Comparison of ENCODE assay signal across 9 cellular contexts in the genomic region with DNA sequence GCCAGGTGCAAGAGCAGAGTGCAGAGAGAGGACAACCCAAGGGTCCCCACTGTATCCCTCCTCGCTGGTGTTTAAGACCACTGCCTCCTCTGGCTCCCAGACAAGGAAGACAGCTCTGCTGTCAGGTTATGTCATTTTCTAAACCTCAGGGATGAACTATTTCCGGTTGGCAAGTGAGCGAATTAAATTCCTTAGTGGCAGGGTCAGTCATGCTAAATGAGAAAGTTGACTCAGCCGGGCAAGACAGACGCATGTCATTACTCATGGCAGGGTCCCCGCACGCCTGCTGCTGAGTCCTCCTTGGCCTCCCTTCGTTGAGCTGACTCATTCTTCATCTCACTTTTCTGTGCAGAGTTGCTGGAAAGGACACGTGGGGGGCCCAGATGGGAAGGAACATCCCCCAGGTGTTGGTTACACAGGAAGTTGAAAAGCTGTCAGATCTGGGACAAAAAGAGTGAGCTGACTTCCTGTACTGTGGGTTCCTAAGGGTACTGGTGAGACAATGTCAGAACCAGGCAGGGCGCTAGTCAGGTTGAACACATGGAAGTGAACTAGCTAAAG. TPM values are rescaled to one million over a fixed set of nuclear protein-coding genes. Genes with fewer than 3 reads are reported as not detected.
DNase-seq lines count a peak whose midpoint lies in the region; ATAC-seq and TF ChIP-seq lines count a peak whose summit lies in the region.
"Had no signal": no experiment of that assay in that cellular context is flagged by ENCODE, and none has a peak within 500 bp of the region (broad histone marks: within the 10 kb centered on the region; RNA-seq: fewer than 3 reads in every experiment).

No MANE protein-coding gene starts in this region.

- TF ChIP-seq CTCF in PC-3 (conservative IDR thresholded peaks at IDR 0.05; ENCODE audit: low read depth, low read length) (no peak), stomach (IDR thresholded peaks at IDR 0.05) (no peak), dorsolateral prefrontal cortex (IDR thresholded peaks at IDR 0.05 in 54 of 56, conservative IDR thresholded peaks at IDR 0.05 in 2 of 56; ENCODE audit: low read depth in 1 of 56, partially characterized antibody in 56 of 56) (no peak)

- peak; percentile 82 for ATAC-seq in GM19395 (IDR thresholded peaks at IDR 0.05; ENCODE audit: unreplicated experiment)
- ATAC-seq in PC-3: peak; percentile 98
- ATAC-seq in naive thymus-derived CD4-positive, alpha-beta T cell: peak; percentile 78

- peak overlapping the region; percentile 67 for H3K27ac ChIP-seq in PC-3 (ENCODE audit: low read length)
- no peak overlapping the region for H3K27ac ChIP-seq in naive thymus-derived CD4-positive, alpha-beta T cell (ENCODE audit: low read depth, low read length)
- H3K27ac ChIP-seq in stomach: no peak overlapping the region
- no peak overlapping the region for H3K27ac ChIP-seq in dorsolateral prefrontal cortex
- H3K27ac ChIP-seq: neutrophil had no signal

- peaks cover 0 to 25% (median 6%) of the 10 kb centered on the region in 11 donors for H3K9me3 Mint-ChIP-seq in naive thymus-derived CD4-positive, alpha-beta T cell

- BruUV-seq in PC-3 (replicated peaks; lab: Mats Ljungman, UMichigan): no TSS peak

- H2AFZ ChIP-seq in PC-3 (ENCODE audit: low read length): peak overlapping the region; percentile 57; the same call in 1 of the 2 replicates

- TF ChIP-seq POLR2A in stomach (IDR thresholded peaks at IDR 0.05): no peak

- no peaks in the 10 kb centered on the region for H3K27me3 Mint-ChIP-seq in naive thymus-derived CD4-positive, alpha-beta T cell

- peak overlapping the region; percentile 38 to 94 (median 77) for H3K27ac Mint-ChIP-seq in naive thymus-derived CD4-positive, alpha-beta T cell

- CTCF ChIA-PET in PC-3 (lab: Charles Lee): no interaction called here
- CTCF ChIA-PET in naive thymus-derived CD4-positive, alpha-beta T cell (lab: Charles Lee): interaction anchor here (1.1 to 2.0 kb wide), 3 partner anchors 21 to 31 kb away, joined by 3 to 5 read pairs (median 3); no protein-coding TSS in a partner anchor

- H3K36me3 Mint-ChIP-seq in naive thymus-derived CD4-positive, alpha-beta T cell: peaks cover 0 to 17% (median 8%) of the 10 kb centered on the region in 5 donors

- no peaks in the 10 kb centered on the region for H3K27me3 ChIP-seq in PC-3 (ENCODE audit: low read length)
- no peaks in the 10 kb centered on the region for H3K27me3 ChIP-seq in naive thymus-derived CD4-positive, alpha-beta T cell (ENCODE audit: control insufficient read depth in 2 of 2, insufficient read depth in 2 of 2, low read length in 2 of 2)
- no peaks in the 10 kb centered on the region for H3K27me3 ChIP-seq in stomach
- H3K27me3 ChIP-seq in dorsolateral prefrontal cortex: peaks cover 0 to 6% (median 0%) of the 10 kb centered on the region in 45 donors
- H3K27me3 ChIP-seq: neutrophil had no signal

- TF ChIP-seq EP300 in stomach (IDR thresholded peaks at IDR 0.05): no peak

- intact Hi-C loops in PC-3 (cut with micrococcal nuclease) (no loop called here), stomach (cut with DNase I; ENCODE audit: low total_unique reads) (no loop called here), dorsolateral prefrontal cortex (cut with DNase I) (no loop called here)
- intact Hi-C loops in naive thymus-derived CD4-positive, alpha-beta T cell (cut with micrococcal nuclease): loop anchor here (1.0 kb wide), 2 partner anchors 20 to 23 kb away; no protein-coding TSS in a partner anchor

- H3K36me3 ChIP-seq in PC-3 (ENCODE audit: low read depth, low read length) (no peaks in the 10 kb centered on the region), stomach (no peaks in the 10 kb centered on the region)
- no peaks in the 10 kb centered on the region for H3K36me3 ChIP-seq in naive thymus-derived CD4-positive, alpha-beta T cell (ENCODE audit: control insufficient read depth in 2 of 3, insufficient read depth in 3 of 3, low read length in 3 of 3)
- H3K36me3 ChIP-seq: neutrophil had no signal

- H3K4me1 Mint-ChIP-seq in naive thymus-derived CD4-positive, alpha-beta T cell: peaks cover 24 to 74% (median 48%) of the 10 kb centered on the region in 7 donors

- DNase-seq in PC-3: peak; percentile 81
- DNase-seq in activated gamma-delta T cell (lab: John Stamatoyannopoulos, UW): peak; percentile 10
- peak; percentile 11 to 63 (median 54) for DNase-seq in naive thymus-derived CD4-positive, alpha-beta T cell
- DNase-seq in stomach: no peak
- no peak for DNase-seq in AML-193 (lab: John Stamatoyannopoulos, UW)
- DNase-seq in COLO829 (ENCODE audit: low spot score): no peak
- no peak for DNase-seq in dorsolateral prefrontal cortex

- H3K4me3 ChIP-seq in PC-3 (ENCODE audit: low read length): no peak overlapping the region
- H3K4me3 ChIP-seq in naive thymus-derived CD4-positive, alpha-beta T cell (ENCODE audit: low read length): peak overlapping the region; percentile 2
- H3K4me3 ChIP-seq in stomach: no peak overlapping the region
- no peak overlapping the region for H3K4me3 ChIP-seq in dorsolateral prefrontal cortex

- 60 to 78% (median 64%) methylated on average over 10 of the region's 10 CpGs for WGBS in stomach, 5 donors

- POLR2A ChIA-PET in PC-3 (lab: Charles Lee; ENCODE audit: unreplicated experiment): no interaction called here
- POLR2A ChIA-PET in naive thymus-derived CD4-positive, alpha-beta T cell (lab: Charles Lee): interaction anchor here (0.5 to 1.7 kb wide), 12 partner anchors 8 to 1244 kb away, joined by 3 to 11 read pairs (median 4); no protein-coding TSS in a partner anchor

- no peak overlapping the region; the same call in 1 of the 2 replicates for H3K9ac ChIP-seq in PC-3 (ENCODE audit: low read length)

- peaks cover 10% of the 10 kb centered on the region; the same call in 1 of the 2 replicates for H3K4me1 ChIP-seq in PC-3 (ENCODE audit: insufficient read depth, low read length)
- H3K4me1 ChIP-seq in naive thymus-derived CD4-positive, alpha-beta T cell (ENCODE audit: control insufficient read depth in 2 of 2, insufficient read depth in 2 of 2, low read length in 2 of 2): peaks cover 18 to 19% of the 10 kb centered on the region in 2 donors
- H3K4me1 ChIP-seq in stomach: no peaks in the 10 kb centered on the region

- 0 out of 2 replicates have a peak overlapping the region, but pooled peaks have one; percentile 16 for H3K4me2 ChIP-seq in PC-3 (ENCODE audit: low read length)

- H3K9me3 ChIP-seq in PC-3 (ENCODE audit: low read length): no peaks in the 10 kb centered on the region
- no peaks in the 10 kb centered on the region for H3K9me3 ChIP-seq in naive thymus-derived CD4-positive, alpha-beta T cell (ENCODE audit: control insufficient read depth in 2 of 3, low read length in 3 of 3)
- no peaks in the 10 kb centered on the region for H3K9me3 ChIP-seq in stomach
- H3K9me3 ChIP-seq: neutrophil had no signal

- no peaks in the 10 kb centered on the region for H4K20me1 ChIP-seq in PC-3 (ENCODE audit: low read length)

- no peaks in the 10 kb centered on the region for H3K9me2 ChIP-seq in PC-3 (replicated peaks; ENCODE audit: low read length)

- no peaks in the 10 kb centered on the region for H3F3A ChIP-seq in PC-3 (ENCODE audit: low read length, unreplicated experiment)

- no peaks in the 10 kb centered on the region for H3K79me2 ChIP-seq in PC-3 (ENCODE audit: low read length)

- H3K4me3 Mint-ChIP-seq in naive thymus-derived CD4-positive, alpha-beta T cell: peak overlapping the region; percentile 60 to 81 (median 72)

RNA-seq across cellular contexts. Expression of a gene that starts 47.1 kb away (rescaled TPM):
- total RNA-seq in PC-3 (2014; rRNA removed) (not detected in 2 replicates), stomach (under 1 TPM in 1 of 5 donors, not detected in 4; 0.37 TPM), dorsolateral prefrontal cortex (under 1 TPM in 5 of 120 experiments, not detected in 115; 0.32 to 0.55 (median 0.52) TPM)
- not detected for total RNA-seq in naive thymus-derived CD4-positive, alpha-beta T cell
- polyA plus RNA-seq in naive thymus-derived CD4-positive, alpha-beta T cell: not detected
- under 1 TPM in 2 of 3 donors, not detected in 1; 0.13 to 0.25 TPM for polyA plus RNA-seq in stomach

Comparison
In these comparisons a context has a peak if more than half of its experiments do, and no peak if none do; other contexts are left out.
1. DNase-seq: peak in PC-3 (single experiment), activated gamma-delta T cell (single experiment) and naive thymus-derived CD4-positive, alpha-beta T cell (9 of 9); none in stomach (single experiment), AML-193 (0 of 2), COLO829 (single experiment) and dorsolateral prefrontal cortex (0 of 10).
2. intact Hi-C loops: an anchor here in naive thymus-derived CD4-positive, alpha-beta T cell (1.0 kb wide); none called in PC-3, stomach and dorsolateral prefrontal cortex.
3. Peak in every context shown above with its lines, with median percentiles within 50 percentile points of each other: ATAC-seq.